ENCODE assay signal across 25 cellular contexts in genomic region chr1:175040324-175040910, GRCh38. TPM values are rescaled to one million over a fixed set of nuclear protein-coding genes. Genes with fewer than 3 reads are reported as not detected.
DNase-seq lines count a peak whose midpoint lies in the region; ATAC-seq, FAIRE-seq and TF ChIP-seq lines count a peak whose summit lies in the region.
"Had no signal": no experiment of that assay in that cellular context is flagged by ENCODE, and none has a peak within 500 bp of the region (broad histone marks: within the 10 kb centered on the region; RNA-seq: fewer than 3 reads in every experiment).

No MANE protein-coding gene starts in this region.

- H3K9me3 ChIP-seq in HepG2 (ENCODE audit: low read length) (no peaks in the 10 kb centered on the region), right lobe of liver (no peaks in the 10 kb centered on the region)
- H3K9me3 ChIP-seq: A549, BE2C had no signal

- H4K20me1 ChIP-seq in HepG2 (ENCODE audit: insufficient read depth, low read length): no peaks in the 10 kb centered on the region
- H4K20me1 ChIP-seq: BLaER1 treated with 17β-estradiol and CSF1 and Interleukin-3, amounts not matched to agents 10 nM and 100 nM had no signal

- H3K4me3 ChIP-seq in HepG2 (replicated peaks in 1 of 3; ENCODE audit: insufficient read depth in 1 of 3, low read depth in 2 of 3, low read length in 3 of 3) (no peak overlapping the region), right lobe of liver (no peak overlapping the region)
- H3K4me3 ChIP-seq: A549; BLaER1 treated with 17β-estradiol and CSF1 and Interleukin-3, amounts not matched to agents 10 nM and 100 nM; GM12878; GM23248 had no signal

- CTCF ChIA-PET in HepG2 (lab: Yijun Ruan, JAX; ENCODE audit: low intra/inter-chr PET ratio, low total read pairs): no interaction called here

- H3K4me3 Mint-ChIP-seq in stimulated activated memory B cell treated with anti-CD40 and anti-IgM and Interleukin-4, amounts not matched to agents 10 μg/mL and 1 μg/mL and 100 μg/mL, for 72 hours: no peak overlapping the region
- H3K4me3 Mint-ChIP-seq: CD14-positive monocyte; CD4-positive, alpha-beta memory T cell had no signal

- DNase-seq in NCI-H146 (lab: John Stamatoyannopoulos, UW) (peak; percentile 27), NCI-H146 treated with DMSO at 0.1 percent for 48 hours (lab: John Stamatoyannopoulos, UW; ENCODE audit: unreplicated experiment) (no peak), HepG2 (ENCODE audit: low spot score) (peak; percentile 20), right lobe of liver (no peak), CD1c-positive myeloid dendritic cell (ENCODE audit: extremely low spot score) (no peak)
- DNase-seq: 8988T; ACHN; AML-193; BE2C; Calu3; CD4-positive, alpha-beta memory T cell; COR-L47; DMS79; EL; GDM1; GM23248; H7; HCEC 1CT had no signal

- no peak for TF ChIP-seq POLR2A in HepG2 (IDR thresholded peaks at IDR 0.05; ENCODE audit: insufficient read depth in 1 of 2, low read depth in 2 of 2, low read length in 2 of 2)
- TF ChIP-seq POLR2A in right lobe of liver (IDR thresholded peaks at IDR 0.05): no peak

- POLR2A ChIA-PET in HepG2 (lab: Yijun Ruan, JAX): no interaction called here

- H3K79me2 ChIP-seq in HepG2 (ENCODE audit: insufficient read depth, low read length): no peaks in the 10 kb centered on the region

- H3K27me3 ChIP-seq in HepG2 (ENCODE audit: control insufficient read depth in 1 of 2, insufficient read depth in 2 of 2, low read length in 2 of 2) (no peaks in the 10 kb centered on the region), right lobe of liver (no peaks in the 10 kb centered on the region)
- H3K27me3 ChIP-seq: BE2C; BLaER1 treated with 17β-estradiol and CSF1 and Interleukin-3, amounts not matched to agents 10 nM and 100 nM had no signal

- no peak for TF ChIP-seq EP300 in HepG2 (IDR thresholded peaks at IDR 0.05; ENCODE audit: low read depth in 2 of 2, low read length in 2 of 2)
- no peak for TF ChIP-seq EP300 in HepG2 (CRISPR knock-in tag; IDR thresholded peaks at IDR 0.05; ENCODE audit: borderline replicate concordance)

- peak overlapping the region; percentile 57 for H3K4me2 ChIP-seq in HepG2 (ENCODE audit: low read depth, low read length)
- H3K4me2 ChIP-seq: A549; BLaER1 treated with 17β-estradiol and CSF1 and Interleukin-3, amounts not matched to agents 10 nM and 100 nM had no signal

- intact Hi-C loops in HepG2 (cut with micrococcal nuclease; ENCODE audit: unreplicated experiment): no loop called here
- intact Hi-C loops in right lobe of liver (cut with DNase I): no loop called here

- H3K27me3 Mint-ChIP-seq in stimulated activated memory B cell treated with anti-CD40 and anti-IgM and Interleukin-4, amounts not matched to agents 10 μg/mL and 1 μg/mL and 100 μg/mL, for 72 hours: peaks cover 15% of the 10 kb centered on the region

- 0% methylated on average over 5 of the region's 5 CpGs for WGBS in HepG2 (ENCODE audit: low lambda C conversion rate)
- WGBS in right lobe of liver (ENCODE audit: insufficient coverage, low coverage, low lambda C conversion rate, missing lambda C conversion rate): 44% methylated on average over 5 of the region's 5 CpGs

- H3K4me1 Mint-ChIP-seq in stimulated activated memory B cell treated with anti-CD40 and anti-IgM and Interleukin-4, amounts not matched to agents 10 μg/mL and 1 μg/mL and 100 μg/mL, for 72 hours: no peaks in the 10 kb centered on the region

- TF ChIP-seq CTCF in HepG2 (CRISPR knock-in tag; IDR thresholded peaks at IDR 0.05) (no peak), right lobe of liver (IDR thresholded peaks at IDR 0.05) (no peak)

- no peak for FAIRE-seq in HepG2 (lab: Jason Lieb, UNC)
- FAIRE-seq: A549, GM12878, GM19239, H1 had no signal

- H3K9ac ChIP-seq in HepG2 (ENCODE audit: insufficient read depth, low read depth, low read length): no peak overlapping the region
- H3K9ac ChIP-seq: BLaER1 treated with 17β-estradiol and CSF1 and Interleukin-3, amounts not matched to agents 10 nM and 100 nM; GM23248 had no signal

- H2AFZ ChIP-seq in HepG2 (ENCODE audit: low read length): no peak overlapping the region
- H2AFZ ChIP-seq: GM23248 had no signal

- in situ Hi-C loops in HepG2 (cut with HindIII; ENCODE audit: extremely low pct_ligation_motif_present, low pct_unique_long_range_greater_than_20kb): loop anchor here (5.0 kb wide), 1 partner anchor 77 kb away; no protein-coding TSS in a partner anchor

- H3K36me3 ChIP-seq in HepG2 (replicated peaks in 1 of 2; ENCODE audit: control insufficient read depth in 1 of 2, insufficient read depth in 2 of 2, low read length in 2 of 2) (no peaks in the 10 kb centered on the region), right lobe of liver (no peaks in the 10 kb centered on the region)
- H3K36me3 ChIP-seq: BE2C; BLaER1 treated with 17β-estradiol and CSF1 and Interleukin-3, amounts not matched to agents 10 nM and 100 nM had no signal

- no peak for TF ChIP-seq RAD21 in HepG2 (CRISPR knock-in tag; IDR thresholded peaks at IDR 0.05)

- no peak overlapping the region for H3K27ac ChIP-seq in HepG2 (ENCODE audit: extremely low read length, insufficient read depth, low read length)
- H3K27ac ChIP-seq in right lobe of liver: no peak overlapping the region
- H3K27ac ChIP-seq: A549; BLaER1 treated with 17β-estradiol and CSF1 and Interleukin-3, amounts not matched to agents 10 nM and 100 nM; GM23248 had no signal

- peak; percentile 75 for ATAC-seq in HepG2
- ATAC-seq in right lobe of liver: no peak
- peak; percentile 12 for ATAC-seq in stimulated activated memory B cell treated with anti-CD40 and anti-IgM and Interleukin-4, amounts not matched to agents 10 μg/mL and 1 μg/mL and 100 μg/mL, for 72 hours
- ATAC-seq: A549, GM12878 had no signal

- H3K4me1 ChIP-seq in HepG2 (ENCODE audit: insufficient read depth, low read length) (peaks cover 14% of the 10 kb centered on the region), right lobe of liver (no peaks in the 10 kb centered on the region)
- H3K4me1 ChIP-seq: A549, BE2C had no signal

- no peak overlapping the region for H3K27ac Mint-ChIP-seq in stimulated activated memory B cell treated with anti-CD40 and anti-IgM and Interleukin-4, amounts not matched to agents 10 μg/mL and 1 μg/mL and 100 μg/mL, for 72 hours
- H3K27ac Mint-ChIP-seq: CD14-positive monocyte; CD4-positive, alpha-beta memory T cell had no signal

- BruUV-seq in HepG2 (replicated peaks; lab: Mats Ljungman, UMichigan): no TSS peak

- H3K36me3 Mint-ChIP-seq in stimulated activated memory B cell treated with anti-CD40 and anti-IgM and Interleukin-4, amounts not matched to agents 10 μg/mL and 1 μg/mL and 100 μg/mL, for 72 hours: no peaks in the 10 kb centered on the region
- H3K36me3 Mint-ChIP-seq: CD14-positive monocyte; CD4-positive, alpha-beta memory T cell had no signal

- H3K9me3 Mint-ChIP-seq in stimulated activated memory B cell treated with anti-CD40 and anti-IgM and Interleukin-4, amounts not matched to agents 10 μg/mL and 1 μg/mL and 100 μg/mL, for 72 hours: no peaks in the 10 kb centered on the region
- H3K9me3 Mint-ChIP-seq: CD4-positive, alpha-beta memory T cell had no signal

RNA-seq across cellular contexts. Expression of gene MRPS14, which starts 17.2 kb away (rescaled TPM):
- total RNA-seq in HepG2 (2016; rRNA removed; fragmentation: Illumina TruSeq; extraction: Trizol): 43.2 and 52.7 TPM in 2 replicates
- 9.3 and 9.4 TPM in 2 replicates for total RNA-seq in HepG2 (2016; cell fraction: cytosol; rRNA removed; fragmentation: Illumina TruSeq; extraction: Trizol; ENCODE audit: low read depth)
- 44.1 and 58.4 TPM in 2 replicates for total RNA-seq in HepG2 (2016; cell fraction: insoluble cytoplasmic fraction; rRNA removed; fragmentation: Illumina TruSeq; extraction: Trizol)
- total RNA-seq in HepG2 (2016; cell fraction: membrane; rRNA removed; fragmentation: Illumina TruSeq; extraction: Trizol): 13.3 and 14.6 TPM in 2 replicates
- 19.0 and 20.8 TPM in 2 replicates for total RNA-seq in HepG2 (2016; cell fraction: nucleus; rRNA removed; fragmentation: Illumina TruSeq; extraction: Trizol)
- polyA plus RNA-seq in HepG2 (2011; rRNA removed): 32.0 and 36.6 TPM in 2 replicates
- 20.4 and 26.8 TPM in 2 replicates for polyA plus RNA-seq in HepG2 (2011; cell fraction: cytosol; rRNA removed)
- 14.8 and 19.5 TPM in 2 replicates for polyA plus RNA-seq in HepG2 (2011; cell fraction: nucleus; rRNA removed)
- 38.4 and 42.2 TPM in 2 replicates for polyA plus RNA-seq in HepG2 (2012)
- polyA plus RNA-seq in HepG2 (2016; cell fraction: cytosol; fragmentation: Illumina TruSeq; extraction: Trizol; ENCODE audit: low read depth): 11.7 and 12.1 TPM in 2 replicates
- polyA plus RNA-seq in HepG2 (2016; cell fraction: insoluble cytoplasmic fraction; fragmentation: Illumina TruSeq; extraction: Trizol; ENCODE audit: low read depth): 52.9 and 60.0 TPM in 2 replicates
- 11.2 and 11.7 TPM in 2 replicates for polyA plus RNA-seq in HepG2 (2016; cell fraction: membrane; fragmentation: Illumina TruSeq; extraction: Trizol; ENCODE audit: low read depth)
- polyA plus RNA-seq in HepG2 (2016; cell fraction: nucleus; fragmentation: Illumina TruSeq; extraction: Trizol; ENCODE audit: insufficient read depth, low read depth): 32.8 and 35.8 TPM in 2 replicates
- polyA minus RNA-seq in HepG2 (2011; rRNA and poly(A)+ RNA removed; ENCODE audit: low replicate concordance): 11.8 and 20.3 TPM in 2 replicates
- 9.5 and 10.3 TPM in 2 replicates for polyA minus RNA-seq in HepG2 (2011; cell fraction: cytosol; rRNA and poly(A)+ RNA removed)
- 25.4 and 25.8 TPM in 2 replicates for polyA minus RNA-seq in HepG2 (2011; cell fraction: nucleus; rRNA and poly(A)+ RNA removed)
- 10 to 100 TPM in 5 of 6 experiments, 1 to 10 TPM in 1; 9.4 to 22.8 (median 18.8) TPM for total RNA-seq in right lobe of liver

RNA-seq across cellular contexts. Expression of gene TNN, which starts 27.2 kb away (rescaled TPM):
- total RNA-seq in HepG2 (2016; rRNA removed; fragmentation: Illumina TruSeq; extraction: Trizol) (not detected in 2 replicates), right lobe of liver (under 1 TPM; 0.18 to 0.67 (median 0.41) TPM)
- total RNA-seq in HepG2 (2016; cell fraction: cytosol; rRNA removed; fragmentation: Illumina TruSeq; extraction: Trizol; ENCODE audit: low read depth): not detected in 2 replicates
- total RNA-seq in HepG2 (2016; cell fraction: insoluble cytoplasmic fraction; rRNA removed; fragmentation: Illumina TruSeq; extraction: Trizol): not detected in 2 replicates
- total RNA-seq in HepG2 (2016; cell fraction: membrane; rRNA removed; fragmentation: Illumina TruSeq; extraction: Trizol): not detected in 2 replicates
- not detected in 2 replicates for total RNA-seq in HepG2 (2016; cell fraction: nucleus; rRNA removed; fragmentation: Illumina TruSeq; extraction: Trizol)
- 0.03 TPM in 1 of 2 replicates, not detected in the other for polyA plus RNA-seq in HepG2 (2011; rRNA removed)
- polyA plus RNA-seq in HepG2 (2011; cell fraction: cytosol; rRNA removed): not detected in 2 replicates
- 0.05 TPM in 1 of 2 replicates, not detected in the other for polyA plus RNA-seq in HepG2 (2011; cell fraction: nucleus; rRNA removed)
- not detected in 2 replicates for polyA plus RNA-seq in HepG2 (2012)
- polyA plus RNA-seq in HepG2 (2016; cell fraction: cytosol; fragmentation: Illumina TruSeq; extraction: Trizol; ENCODE audit: low read depth): not detected in 2 replicates
- polyA plus RNA-seq in HepG2 (2016; cell fraction: insoluble cytoplasmic fraction; fragmentation: Illumina TruSeq; extraction: Trizol; ENCODE audit: low read depth): not detected in 2 replicates
- not detected in 2 replicates for polyA plus RNA-seq in HepG2 (2016; cell fraction: membrane; fragmentation: Illumina TruSeq; extraction: Trizol; ENCODE audit: low read depth)
- polyA plus RNA-seq in HepG2 (2016; cell fraction: nucleus; fragmentation: Illumina TruSeq; extraction: Trizol; ENCODE audit: insufficient read depth, low read depth): not detected in 2 replicates
- polyA minus RNA-seq in HepG2 (2011; rRNA and poly(A)+ RNA removed; ENCODE audit: low replicate concordance): 0.05 TPM in 1 of 2 replicates, not detected in the other
- polyA minus RNA-seq in HepG2 (2011; cell fraction: cytosol; rRNA and poly(A)+ RNA removed): not detected in 2 replicates
- polyA minus RNA-seq in HepG2 (2011; cell fraction: nucleus; rRNA and poly(A)+ RNA removed): not detected in 2 replicates
- total RNA-seq: CD4-positive, alpha-beta memory T cell; GM23248 had no signal
- polyA plus RNA-seq: A549; CD14-positive monocyte; CD4-positive, alpha-beta memory T cell; GM23248 had no signal

RNA-seq across cellular contexts. Expression of gene CACYBP, which starts 40.7 kb away (rescaled TPM):
- total RNA-seq in HepG2 (2016; rRNA removed; fragmentation: Illumina TruSeq; extraction: Trizol): 183 and 247 TPM in 2 replicates
- 30.4 and 49.6 TPM in 2 replicates for total RNA-seq in HepG2 (2016; cell fraction: cytosol; rRNA removed; fragmentation: Illumina TruSeq; extraction: Trizol; ENCODE audit: low read depth)
- total RNA-seq in HepG2 (2016; cell fraction: insoluble cytoplasmic fraction; rRNA removed; fragmentation: Illumina TruSeq; extraction: Trizol): 174 and 253 TPM in 2 replicates
- total RNA-seq in HepG2 (2016; cell fraction: membrane; rRNA removed; fragmentation: Illumina TruSeq; extraction: Trizol): 59.8 and 73.6 TPM in 2 replicates
- 71.5 and 73.7 TPM in 2 replicates for total RNA-seq in HepG2 (2016; cell fraction: nucleus; rRNA removed; fragmentation: Illumina TruSeq; extraction: Trizol)
- polyA plus RNA-seq in HepG2 (2011; rRNA removed): 14.4 and 18.4 TPM in 2 replicates
- polyA plus RNA-seq in HepG2 (2011; cell fraction: cytosol; rRNA removed): 16.9 and 18.9 TPM in 2 replicates
- polyA plus RNA-seq in HepG2 (2011; cell fraction: nucleus; rRNA removed): 6.2 and 30.3 TPM in 2 replicates
- polyA plus RNA-seq in HepG2 (2012): 63.3 and 84.9 TPM in 2 replicates
- polyA plus RNA-seq in HepG2 (2016; cell fraction: cytosol; fragmentation: Illumina TruSeq; extraction: Trizol; ENCODE audit: low read depth): 27.7 and 44.6 TPM in 2 replicates
- 258 and 299 TPM in 2 replicates for polyA plus RNA-seq in HepG2 (2016; cell fraction: insoluble cytoplasmic fraction; fragmentation: Illumina TruSeq; extraction: Trizol; ENCODE audit: low read depth)
- 37.6 and 44.0 TPM in 2 replicates for polyA plus RNA-seq in HepG2 (2016; cell fraction: membrane; fragmentation: Illumina TruSeq; extraction: Trizol; ENCODE audit: low read depth)
- polyA plus RNA-seq in HepG2 (2016; cell fraction: nucleus; fragmentation: Illumina TruSeq; extraction: Trizol; ENCODE audit: insufficient read depth, low read depth): 94.4 and 105 TPM in 2 replicates
- polyA minus RNA-seq in HepG2 (2011; rRNA and poly(A)+ RNA removed; ENCODE audit: low replicate concordance): 7.8 and 17.6 TPM in 2 replicates
- 13.6 and 15.7 TPM in 2 replicates for polyA minus RNA-seq in HepG2 (2011; cell fraction: cytosol; rRNA and poly(A)+ RNA removed)
- 22.3 and 32.9 TPM in 2 replicates for polyA minus RNA-seq in HepG2 (2011; cell fraction: nucleus; rRNA and poly(A)+ RNA removed)
- total RNA-seq in right lobe of liver: 10 to 100 TPM; 20.3 to 60.0 (median 31.2) TPM

Comparison
In these comparisons a context has a peak if more than half of its experiments do, and no peak if none do; other contexts are left out.
1. DNase-seq: peak in NCI-H146 (single experiment) and HepG2 (single experiment); none in NCI-H146 treated with DMSO at 0.1 percent for 48 hours (single experiment), right lobe of liver (0 of 3) and CD1c-positive myeloid dendritic cell (single experiment).
2. ATAC-seq: peak in HepG2 (single experiment) and stimulated activated memory B cell treated with anti-CD40 and anti-IgM and Interleukin-4, amounts not matched to agents 10 μg/mL and 1 μg/mL and 100 μg/mL, for 72 hours (single experiment); none in right lobe of liver (0 of 4).